ENCODE assay signal across 8 cellular contexts in genomic region chr10:14953452-14954000, GRCh38. TPM values are rescaled to one million over a fixed set of nuclear protein-coding genes. Genes with fewer than 3 reads are reported as not detected.
DNase-seq lines count a peak whose midpoint lies in the region; ATAC-seq, FAIRE-seq and TF ChIP-seq lines count a peak whose summit lies in the region.

No MANE protein-coding gene starts in this region.

- H3K36me3 ChIP-seq in kidney (ENCODE audit: control insufficient read depth in 1 of 2, insufficient read depth in 2 of 2, low read length in 2 of 2): no peaks in the 10 kb centered on the region

- no peak for FAIRE-seq in kidney (lab: Jason Lieb, UNC)

- no peaks in the 10 kb centered on the region for H3K27me3 Mint-ChIP-seq in stimulated activated naive B cell treated with anti-CD40 and anti-IgM and Interleukin-4, amounts not matched to agents 10 μg/mL and 1 μg/mL and 100 μg/mL, for 72 hours

- peak; percentile 34 for ATAC-seq in HG02840 (IDR thresholded peaks at IDR 0.05; ENCODE audit: low FRiP score, unreplicated experiment)
- ATAC-seq in stimulated activated naive B cell treated with anti-CD40 and anti-IgM and Interleukin-4, amounts not matched to agents 10 μg/mL and 1 μg/mL and 100 μg/mL, for 72 hours (replicated peaks): peak; percentile 32 to 35

- H3K9me3 Mint-ChIP-seq in stimulated activated naive B cell treated with anti-CD40 and anti-IgM and Interleukin-4, amounts not matched to agents 10 μg/mL and 1 μg/mL and 100 μg/mL, for 72 hours: no peaks in the 10 kb centered on the region

- intact Hi-C loops in kidney (cut with DNase I): no loop called here

- TF ChIP-seq CTCF in AG04450 (IDR thresholded peaks at IDR 0.05; ENCODE audit: low read depth, low read length): peak; percentile 16; the same call in 1 of the 2 replicates
- no peak for TF ChIP-seq CTCF in kidney (IDR thresholded peaks at IDR 0.05; ENCODE audit: borderline replicate concordance, extremely low read depth, insufficient read depth)

- peak overlapping the region; percentile 99 for H3K27ac Mint-ChIP-seq in stimulated activated naive B cell treated with anti-CD40 and anti-IgM and Interleukin-4, amounts not matched to agents 10 μg/mL and 1 μg/mL and 100 μg/mL, for 72 hours

- peak overlapping the region; percentile 92 to 98 for H3K4me3 Mint-ChIP-seq in stimulated activated naive B cell treated with anti-CD40 and anti-IgM and Interleukin-4, amounts not matched to agents 10 μg/mL and 1 μg/mL and 100 μg/mL, for 72 hours

- peak overlapping the region; percentile 93 for H3K27ac ChIP-seq in AG04450 (ENCODE audit: low read depth, low read length)
- H3K27ac ChIP-seq in kidney (ENCODE audit: low read depth in 2 of 2, low read length in 2 of 2): peak overlapping the region; percentile 77 to 80

- TF ChIP-seq POLR2A in GM15510 (IDR thresholded peaks at IDR 0.05; ENCODE audit: borderline replicate concordance, extremely low read depth, insufficient read length): peak; percentile 38

- no peaks in the 10 kb centered on the region for H3K27me3 ChIP-seq in AG04450 (ENCODE audit: control insufficient read depth, insufficient read depth, low read length)

- DNase-seq in AG04450 (ENCODE audit: low read depth, low spot score) (peak; percentile 7), NOMO-1 (lab: John Stamatoyannopoulos, UW; ENCODE audit: unreplicated experiment in 2 of 2) (peak; percentile 62 to 73), brain pericyte (ENCODE audit: low read depth, low spot score) (peak; percentile 15), kidney (peak; percentile 83), SKM-1 treated with dmso at 0.1 percent for 144 hours (lab: John Stamatoyannopoulos, UW; ENCODE audit: unreplicated experiment) (no peak)
- DNase-seq in stimulated activated naive B cell treated with anti-CD40 and anti-IgM and Interleukin-4, amounts not matched to agents 10 μg/mL and 1 μg/mL and 100 μg/mL, for 72 hours: peak; percentile 11

- peaks cover 37 to 51% of the 10 kb centered on the region in 2 donors for H3K4me1 Mint-ChIP-seq in stimulated activated naive B cell treated with anti-CD40 and anti-IgM and Interleukin-4, amounts not matched to agents 10 μg/mL and 1 μg/mL and 100 μg/mL, for 72 hours

- CTCF ChIA-PET in AG04450 (lab: Charles Lee): interaction anchor here (0.6 to 2.8 kb wide), 6 partner anchors 11 to 418 kb away, joined by 3 to 28 read pairs (median 4); partner anchors contain the start of genes FAM171A1 and NMT2

- peak overlapping the region; percentile 87 for H3K4me3 ChIP-seq in AG04450 (ENCODE audit: low read depth, low read length)
- peak overlapping the region; percentile 69 to 89 for H3K4me3 ChIP-seq in kidney (ENCODE audit: low read length in 2 of 2)

- POLR2A ChIA-PET in AG04450 (lab: Yijun Ruan, JAX): interaction anchor here (0.7 to 1.3 kb wide), 4 partner anchors 75 to 146 kb away, joined by 3 to 4 read pairs (median 4); partner anchors contain the start of genes CDNF, HSPA14, MSANTD7 and SUV39H2

- peaks cover 5 to 17% of the 10 kb centered on the region in 2 donors for H3K36me3 Mint-ChIP-seq in stimulated activated naive B cell treated with anti-CD40 and anti-IgM and Interleukin-4, amounts not matched to agents 10 μg/mL and 1 μg/mL and 100 μg/mL, for 72 hours

- peak overlapping the region; percentile 63 to 74 for H3K9ac ChIP-seq in kidney (ENCODE audit: low read length in 2 of 2)

- H3K4me1 ChIP-seq in kidney (ENCODE audit: control insufficient read depth in 1 of 2, insufficient read depth in 1 of 2, low read depth in 1 of 2, low read length in 2 of 2): peaks cover 0 to 7% of the 10 kb centered on the region in 2 donors

- H3K9me3 ChIP-seq in AG04450 (ENCODE audit: control insufficient read depth, insufficient read depth, low read length) (no peaks in the 10 kb centered on the region; the same call in 1 of the 2 replicates), kidney (ENCODE audit: control insufficient read depth in 1 of 2, low read length in 2 of 2) (no peaks in the 10 kb centered on the region)

RNA-seq across cellular contexts. Expression of gene DCLRE1C, which starts 0.4 kb away (rescaled TPM):
- polyA plus RNA-seq in AG04450 (2011; rRNA removed) (5.5 and 6.4 TPM in 2 replicates), kidney (ENCODE audit: insufficient read depth, low read depth, low replicate concordance) (2.0 TPM)
- polyA minus RNA-seq in AG04450 (2011; rRNA and poly(A)+ RNA removed): 5.7 and 7.0 TPM in 2 replicates
- 17.0 TPM for total RNA-seq in kidney

RNA-seq across cellular contexts. Expression of gene MEIG1, which starts 5.7 kb away (rescaled TPM):
- 0.21 TPM in 1 of 2 replicates, not detected in the other for polyA plus RNA-seq in AG04450 (2011; rRNA removed)
- not detected in 2 replicates for polyA minus RNA-seq in AG04450 (2011; rRNA and poly(A)+ RNA removed)
- not detected for total RNA-seq in kidney
- 1.4 TPM for polyA plus RNA-seq in kidney (ENCODE audit: insufficient read depth, low read depth, low replicate concordance)
